In the genomic region with DNA sequence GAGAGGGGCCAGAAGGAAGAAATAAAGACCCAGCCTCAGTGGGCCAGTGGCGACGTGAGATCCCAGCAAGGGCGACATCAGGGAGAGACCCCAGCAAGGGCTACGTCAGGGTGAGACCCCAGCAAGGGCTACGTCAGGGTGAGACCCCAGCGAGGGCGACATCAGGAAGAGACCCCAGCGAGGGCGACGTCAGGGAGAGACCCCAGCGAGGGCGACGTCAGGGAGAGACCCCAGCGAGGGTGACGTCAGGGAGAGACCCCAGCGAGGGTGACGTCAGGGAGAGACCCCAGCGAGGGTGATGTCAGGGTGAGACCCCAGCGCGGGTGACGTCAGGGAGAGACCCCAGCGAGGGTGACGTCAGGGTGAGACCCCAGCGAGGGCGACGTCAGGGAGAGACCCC, we compare ENCODE assay signal across 8 cellular contexts.
DNase-seq lines count a peak whose midpoint lies in the region; ATAC-seq, FAIRE-seq and TF ChIP-seq lines count a peak whose summit lies in the region.
"Not testable (repeated sequence)": the region's sequence is repeated elsewhere in the genome, so short reads cannot be mapped to it uniquely, and the experiment has no call there.

No MANE protein-coding gene starts in this region.

- intact Hi-C loops in cardiac septum (cut with DNase I); right lobe of liver (cut with DNase I); sigmoid colon (cut with DNase I); upper lobe of right lung (cut with DNase I): not testable (repeated sequence)

- 72% methylated on average over 16 of the region's 26 CpGs for WGBS in right lobe of liver (ENCODE audit: insufficient coverage, low coverage, low lambda C conversion rate, missing lambda C conversion rate)
- 80 to 85% methylated on average over 25 to 26 of the region's 26 CpGs for WGBS in sigmoid colon, 2 donors

- not testable (repeated sequence) for H3K4me1 ChIP-seq in right lobe of liver, sigmoid colon, upper lobe of right lung

- not testable (repeated sequence) for ATAC-seq in right lobe of liver, upper lobe of right lung

- H3K27me3 Mint-ChIP-seq in activated CD4-positive, alpha-beta T cell treated with anti-CD3 and anti-CD28 coated beads, Interleukin-2, amount 10 ng/mL, durations not matched to agents 7 days and 5 days, result not testable (repeated sequence)

- FAIRE-seq in GM12892 (lab: Jason Lieb, UNC) (peak; percentile 88), bronchial epithelial cell (lab: Jason Lieb, UNC) (peak; percentile 50)

- not testable (repeated sequence) for H3K4me3 Mint-ChIP-seq in activated CD4-positive, alpha-beta T cell treated with anti-CD3 and anti-CD28 coated beads, Interleukin-2, amount 10 ng/mL, durations not matched to agents 7 days and 5 days

- not testable (repeated sequence) for H3K27ac ChIP-seq in right lobe of liver, sigmoid colon, upper lobe of right lung

- POLR2A ChIA-PET in activated CD4-positive, alpha-beta T cell treated with anti-CD3 and anti-CD28 coated beads, Interleukin-2, amount 10 ng/mL, durations not matched to agents 7 days and 5 days (lab: Charles Lee), result not testable (repeated sequence)

- DNase-seq in GM12892 (ENCODE audit: insufficient read length); bronchial epithelial cell (ENCODE audit: low read depth): not testable (repeated sequence)
- peak; percentile 4 for DNase-seq in activated CD4-positive, alpha-beta T cell treated with anti-CD3 and anti-CD28 coated beads, Interleukin-2, amount 10 ng/mL, durations not matched to agents 7 days and 5 days
- DNase-seq in cardiac septum (ENCODE audit: low spot score), result peak; percentile 41
- DNase-seq in right lobe of liver, result peak in 2 of 3 donors; percentile 43 to 88
- DNase-seq in mucosa of gallbladder (ENCODE audit: low spot score), result peak; percentile 50
- DNase-seq in sigmoid colon, result peak; percentile 49
- DNase-seq in upper lobe of right lung, result peak; percentile 22

- TF ChIP-seq POLR2A in GM12892 (IDR thresholded peaks at IDR 0.05; ENCODE audit: low read depth, low read length); right lobe of liver (IDR thresholded peaks at IDR 0.05); sigmoid colon (IDR thresholded peaks at IDR 0.05): not testable (repeated sequence)

- not testable (repeated sequence) for H3K4me1 Mint-ChIP-seq in activated CD4-positive, alpha-beta T cell treated with anti-CD3 and anti-CD28 coated beads, Interleukin-2, amount 10 ng/mL, durations not matched to agents 7 days and 5 days

- not testable (repeated sequence) for H3K36me3 Mint-ChIP-seq in activated CD4-positive, alpha-beta T cell treated with anti-CD3 and anti-CD28 coated beads, Interleukin-2, amount 10 ng/mL, durations not matched to agents 7 days and 5 days (ENCODE audit: low read depth)

- H3K27ac Mint-ChIP-seq in activated CD4-positive, alpha-beta T cell treated with anti-CD3 and anti-CD28 coated beads, Interleukin-2, amount 10 ng/mL, durations not matched to agents 7 days and 5 days, result not testable (repeated sequence)

- H3K27me3 ChIP-seq in bronchial epithelial cell (ENCODE audit: control insufficient read depth, insufficient read depth, low read length); right lobe of liver; sigmoid colon; upper lobe of right lung: not testable (repeated sequence)

- TF ChIP-seq CTCF in bronchial epithelial cell (IDR thresholded peaks at IDR 0.05; ENCODE audit: insufficient read depth, low read length, severe bottlenecking); right lobe of liver (IDR thresholded peaks at IDR 0.05); sigmoid colon (IDR thresholded peaks at IDR 0.05); upper lobe of right lung (IDR thresholded peaks at IDR 0.05): not testable (repeated sequence)

- not testable (repeated sequence) for H3K4me3 ChIP-seq in bronchial epithelial cell (ENCODE audit: low read depth, low read length); right lobe of liver; sigmoid colon; upper lobe of right lung

- H3K9me3 ChIP-seq in right lobe of liver, sigmoid colon, upper lobe of right lung: not testable (repeated sequence)

- CTCF ChIA-PET in activated CD4-positive, alpha-beta T cell treated with anti-CD3 and anti-CD28 coated beads, Interleukin-2, amount 10 ng/mL, durations not matched to agents 7 days and 5 days (lab: Charles Lee), result not testable (repeated sequence)

- H3K36me3 ChIP-seq in bronchial epithelial cell (ENCODE audit: control insufficient read depth, insufficient read depth, low read length); right lobe of liver; sigmoid colon; upper lobe of right lung: not testable (repeated sequence)

- not testable (repeated sequence) for H3K9me3 Mint-ChIP-seq in activated CD4-positive, alpha-beta T cell treated with anti-CD3 and anti-CD28 coated beads, Interleukin-2, amount 10 ng/mL, durations not matched to agents 7 days and 5 days

- TF ChIP-seq EP300 in sigmoid colon (IDR thresholded peaks at IDR 0.05), result not testable (repeated sequence)
